Comparison of ENCODE assay signal across 9 cellular contexts in genomic region chr3:161272524-161272923, GRCh38.
"Had no signal": no experiment of that assay in that cellular context is flagged by ENCODE, and none has a peak within 500 bp of the region (broad histone marks: within the 10 kb centered on the region; RNA-seq: fewer than 3 reads in every experiment).

No MANE protein-coding gene starts in this region.

- DNase-seq: GM23248, GOT3, H7, HFFc6, KBM-7 had no signal

- H3K27ac ChIP-seq: GM23248 had no signal

- H3K4me1 ChIP-seq: HAP-1 had no signal

- H2AFZ ChIP-seq: GM23248 had no signal

- H3K4me3 Mint-ChIP-seq: HFFc6, IgD-negative memory B cell had no signal

- H3K9me3 ChIP-seq: HAP-1 had no signal

- FAIRE-seq: HTR-8/SVneo had no signal

- ATAC-seq: HCT116 had no signal

- H3K4me1 Mint-ChIP-seq: IgD-negative memory B cell had no signal

- H3K27ac Mint-ChIP-seq: HFFc6 had no signal

- H3K36me3 ChIP-seq: HAP-1 had no signal

- H3K4me3 ChIP-seq: GM23248, HAP-1 had no signal

- H3K9ac ChIP-seq: GM23248 had no signal

- H3K9me3 Mint-ChIP-seq: HFFc6 had no signal

- H3K27me3 Mint-ChIP-seq: IgD-negative memory B cell had no signal
